40 cellular contexts compared by ENCODE assay signal in genomic region chrY:14504592-14504991, GRCh38. TPM values are rescaled to one million over a fixed set of nuclear protein-coding genes. Genes with fewer than 3 reads are reported as not detected.
"Had no signal": no experiment of that assay in that cellular context is flagged by ENCODE, and none has a peak within 500 bp of the region (broad histone marks: within the 10 kb centered on the region; RNA-seq: fewer than 3 reads in every experiment).

No MANE protein-coding gene starts in this region.

- H3K27me3 Mint-ChIP-seq: activated naive CD4-positive, alpha-beta T cell treated with anti-CD3 and anti-CD28 coated beads, Interleukin-2, amount 10 ng/mL, durations not matched to agents 7 days and 5 days; activated naive CD4-positive, alpha-beta T cell treated with anti-CD3 and anti-CD28 coated beads, Interleukin-2, amount 50 U/mL, for 24 hours; activated naive CD8-positive, alpha-beta T cell; activated naive CD8-positive, alpha-beta T cell treated with anti-CD3 and anti-CD28 coated beads for 36 hours; activated naive CD8-positive, alpha-beta T cell treated with anti-CD3 and anti-CD28 coated beads, Interleukin-2, amount 10 ng/mL, durations not matched to agents 7 days and 5 days; activated naive CD8-positive, alpha-beta T cell treated with anti-CD3 and anti-CD28 coated beads, Interleukin-2, amount 50 U/mL, for 24 hours; activated T-helper 17 cell treated with anti-CD3 and anti-CD28 coated beads, Interleukin-2, amount 50 U/mL, for 72 hours; brain; central memory CD8-positive, alpha-beta T cell had no signal

- H3K9me3 ChIP-seq: adrenal gland, ascending aorta, body of pancreas, breast epithelium had no signal

- H3K36me3 Mint-ChIP-seq: activated naive CD4-positive, alpha-beta T cell treated with anti-CD3 and anti-CD28 coated beads, Interleukin-2, amount 10 ng/mL, durations not matched to agents 7 days and 5 days; activated naive CD4-positive, alpha-beta T cell treated with anti-CD3 and anti-CD28 coated beads, Interleukin-2, amount 50 U/mL, for 24 hours; activated naive CD4-positive, alpha-beta T cell treated with anti-CD3 and anti-CD28 coated beads, Interleukin-2, amount 50 U/mL, for 72 hours; activated naive CD8-positive, alpha-beta T cell; activated naive CD8-positive, alpha-beta T cell treated with anti-CD3 and anti-CD28 coated beads for 36 hours; activated naive CD8-positive, alpha-beta T cell treated with anti-CD3 and anti-CD28 coated beads, Interleukin-2, amount 10 ng/mL, durations not matched to agents 7 days and 5 days; brain had no signal

- H3K27ac ChIP-seq: adrenal gland, ascending aorta, body of pancreas, brain microvascular endothelial cell, breast epithelium, cardiac muscle cell had no signal

- FAIRE-seq: astrocyte, bronchial epithelial cell, colon had no signal

- H3K9me3 Mint-ChIP-seq: activated naive CD4-positive, alpha-beta T cell treated with anti-CD3 and anti-CD28 coated beads for 36 hours; activated naive CD4-positive, alpha-beta T cell treated with anti-CD3 and anti-CD28 coated beads, Interleukin-2, amount 50 U/mL, for 24 hours; activated naive CD4-positive, alpha-beta T cell treated with anti-CD3 and anti-CD28 coated beads, Interleukin-2, amount 50 U/mL, for 72 hours; activated naive CD8-positive, alpha-beta T cell treated with anti-CD3 and anti-CD28 coated beads for 36 hours; activated naive CD8-positive, alpha-beta T cell treated with anti-CD3 and anti-CD28 coated beads, Interleukin-2, amount 10 ng/mL, durations not matched to agents 7 days and 5 days; activated naive CD8-positive, alpha-beta T cell treated with anti-CD3 and anti-CD28 coated beads, Interleukin-2, amount 50 U/mL, for 24 hours; activated T-cell treated with anti-CD3 and anti-CD28 coated beads, Interleukin-2, amount 50 U/mL, for 4 hours; activated T-cell treated with anti-CD3 and anti-CD28 coated beads, Interleukin-2, amount 50 U/mL, for 72 hours; activated T-helper 1 cell treated with anti-CD3 and anti-CD28 coated beads, Interleukin-12 subunit alpha, Interleukin-12 subunit beta, Interleukin-2, Interleukin-4 antibody, amounts not matched to agents 30 ng/mL and 10 ng/mL and 1 ng/mL, durations not matched to agents 14 hours and 24 hours and 36 hours; activated T-helper 17 cell treated with anti-CD3 and anti-CD28 coated beads, Interleukin-2, amount 50 U/mL, for 72 hours; activated T-helper 2 cell treated with anti-CD3 and anti-CD28 coated beads, Interferon-gamma antibody, Interleukin-2, Interleukin-4, amounts not matched to agents 10 μg/mL and 5 μg/mL and 100 μg/mL, durations not matched to agents 14 hours and 24 hours and 36 hours; brain; central memory CD8-positive, alpha-beta T cell had no signal

- H3K27me3 ChIP-seq: adrenal gland, ascending aorta, body of pancreas, brain microvascular endothelial cell, breast epithelium, cardiac muscle cell had no signal

- ATAC-seq: activated naive CD4-positive, alpha-beta T cell treated with anti-CD3 and anti-CD28 coated beads, Interleukin-2, amount 50 U/mL, for 72 hours; activated naive CD8-positive, alpha-beta T cell treated with anti-CD3 and anti-CD28 coated beads, Interleukin-2, amount 50 U/mL, for 24 hours; activated T-cell treated with anti-CD3 and anti-CD28 coated beads, Interleukin-2, amount 50 U/mL, for 4 hours; activated T-cell treated with anti-CD3 and anti-CD28 coated beads, Interleukin-2, amount 50 U/mL, for 72 hours; activated T-helper 17 cell treated with anti-CD3 and anti-CD28 coated beads, Interleukin-2, amount 50 U/mL, for 72 hours; body of pancreas had no signal

- DNase-seq: activated effector memory CD4-positive, alpha-beta T cell treated with anti-CD3 and anti-CD28 coated beads, Interleukin-2, amount 50 U/mL, for 16 hours; activated effector memory CD4-positive, alpha-beta T cell treated with Interleukin-2 at 50 U/mL for 16 hours; activated gamma-delta T cell; activated gamma-delta T cell treated with Interleukin-2 at 50 U/mL for 16 hours; activated naive CD4-positive, alpha-beta T cell; activated naive CD4-positive, alpha-beta T cell treated with anti-CD3 and anti-CD28 coated beads for 36 hours; activated naive CD4-positive, alpha-beta T cell treated with anti-CD3 and anti-CD28 coated beads, Interleukin-2, amount 10 ng/mL, durations not matched to agents 7 days and 5 days; activated naive CD4-positive, alpha-beta T cell treated with anti-CD3 and anti-CD28 coated beads, Interleukin-2, amount 50 U/mL, for 16 hours; activated naive CD4-positive, alpha-beta T cell treated with Interleukin-2 at 50 U/mL for 16 hours; activated naive CD8-positive, alpha-beta T cell treated with anti-CD3 and anti-CD28 coated beads for 36 hours; activated naive CD8-positive, alpha-beta T cell treated with anti-CD3 and anti-CD28 coated beads, Interleukin-2, amount 10 ng/mL, durations not matched to agents 7 days and 5 days; activated naive CD8-positive, alpha-beta T cell treated with anti-CD3 and anti-CD28 coated beads, Interleukin-2, amount 50 U/mL, for 24 hours; activated T-cell treated with anti-CD3 and anti-CD28 coated beads, Interleukin-2, amount 50 U/mL, for 4 hours; activated T-cell treated with anti-CD3 and anti-CD28 coated beads, Interleukin-2, amount 50 U/mL, for 48 hours; activated T-cell treated with anti-CD3 and anti-CD28 coated beads, Interleukin-2, amount 50 U/mL, for 72 hours; adrenal gland; amniotic stem cell; anterior cingulate cortex; aorta; body of pancreas; brain microvascular endothelial cell; caudate nucleus; central memory CD4-positive, alpha-beta T cell; cerebellar nuclear complex had no signal

- H3K36me3 ChIP-seq: adrenal gland, ascending aorta, brain microvascular endothelial cell, breast epithelium, cardiac muscle cell had no signal

- H3K27ac Mint-ChIP-seq: activated naive CD4-positive, alpha-beta T cell treated with anti-CD3 and anti-CD28 coated beads for 36 hours; activated naive CD4-positive, alpha-beta T cell treated with anti-CD3 and anti-CD28 coated beads, Interleukin-2, amount 10 ng/mL, durations not matched to agents 7 days and 5 days; activated naive CD4-positive, alpha-beta T cell treated with anti-CD3 and anti-CD28 coated beads, Interleukin-2, amount 50 U/mL, for 24 hours; activated naive CD4-positive, alpha-beta T cell treated with anti-CD3 and anti-CD28 coated beads, Interleukin-2, amount 50 U/mL, for 72 hours; activated naive CD8-positive, alpha-beta T cell; activated naive CD8-positive, alpha-beta T cell treated with anti-CD3 and anti-CD28 coated beads for 36 hours; activated naive CD8-positive, alpha-beta T cell treated with anti-CD3 and anti-CD28 coated beads, Interleukin-2, amount 10 ng/mL, durations not matched to agents 7 days and 5 days; activated naive CD8-positive, alpha-beta T cell treated with anti-CD3 and anti-CD28 coated beads, Interleukin-2, amount 50 U/mL, for 24 hours; activated T-cell treated with anti-CD3 and anti-CD28 coated beads, Interleukin-2, amount 50 U/mL, for 72 hours; activated T-helper 1 cell treated with anti-CD3 and anti-CD28 coated beads, Interleukin-12 subunit alpha, Interleukin-12 subunit beta, Interleukin-2, Interleukin-4 antibody, amounts not matched to agents 30 ng/mL and 10 ng/mL and 1 ng/mL, durations not matched to agents 14 hours and 24 hours and 36 hours; activated T-helper 17 cell treated with anti-CD3 and anti-CD28 coated beads, Interleukin-2, amount 50 U/mL, for 72 hours; activated T-helper 2 cell treated with anti-CD3 and anti-CD28 coated beads, Interferon-gamma antibody, Interleukin-2, Interleukin-4, amounts not matched to agents 10 μg/mL and 5 μg/mL and 100 μg/mL, durations not matched to agents 14 hours and 24 hours and 36 hours; brain had no signal

- H3K4me3 ChIP-seq: adrenal gland, ascending aorta, body of pancreas, breast epithelium, cardiac muscle cell had no signal

- H3K4me1 ChIP-seq: adrenal gland, ascending aorta, body of pancreas, breast epithelium had no signal

- H3K4me3 Mint-ChIP-seq: activated naive CD4-positive, alpha-beta T cell treated with anti-CD3 and anti-CD28 coated beads for 36 hours; activated naive CD4-positive, alpha-beta T cell treated with anti-CD3 and anti-CD28 coated beads, Interleukin-2, amount 10 ng/mL, durations not matched to agents 7 days and 5 days; activated naive CD4-positive, alpha-beta T cell treated with anti-CD3 and anti-CD28 coated beads, Interleukin-2, amount 50 U/mL, for 24 hours; activated naive CD8-positive, alpha-beta T cell; activated naive CD8-positive, alpha-beta T cell treated with anti-CD3 and anti-CD28 coated beads for 36 hours; activated naive CD8-positive, alpha-beta T cell treated with anti-CD3 and anti-CD28 coated beads, Interleukin-2, amount 10 ng/mL, durations not matched to agents 7 days and 5 days; activated naive CD8-positive, alpha-beta T cell treated with anti-CD3 and anti-CD28 coated beads, Interleukin-2, amount 50 U/mL, for 24 hours; activated T-cell treated with anti-CD3 and anti-CD28 coated beads, Interleukin-2, amount 50 U/mL, for 4 hours; activated T-cell treated with anti-CD3 and anti-CD28 coated beads, Interleukin-2, amount 50 U/mL, for 72 hours; activated T-helper 1 cell treated with anti-CD3 and anti-CD28 coated beads, Interleukin-12 subunit alpha, Interleukin-12 subunit beta, Interleukin-2, Interleukin-4 antibody, amounts not matched to agents 30 ng/mL and 10 ng/mL and 1 ng/mL, durations not matched to agents 14 hours and 24 hours and 36 hours; activated T-helper 17 cell treated with anti-CD3 and anti-CD28 coated beads, Interleukin-2, amount 50 U/mL, for 72 hours; brain; central memory CD8-positive, alpha-beta T cell had no signal

- H3K4me1 Mint-ChIP-seq: activated naive CD4-positive, alpha-beta T cell treated with anti-CD3 and anti-CD28 coated beads, Interleukin-2, amount 10 ng/mL, durations not matched to agents 7 days and 5 days; activated naive CD4-positive, alpha-beta T cell treated with anti-CD3 and anti-CD28 coated beads, Interleukin-2, amount 50 U/mL, for 24 hours; activated naive CD8-positive, alpha-beta T cell treated with anti-CD3 and anti-CD28 coated beads for 36 hours; activated naive CD8-positive, alpha-beta T cell treated with anti-CD3 and anti-CD28 coated beads, Interleukin-2, amount 10 ng/mL, durations not matched to agents 7 days and 5 days; activated naive CD8-positive, alpha-beta T cell treated with anti-CD3 and anti-CD28 coated beads, Interleukin-2, amount 50 U/mL, for 24 hours; activated T-helper 17 cell treated with anti-CD3 and anti-CD28 coated beads, Interleukin-2, amount 50 U/mL, for 72 hours; brain; central memory CD8-positive, alpha-beta T cell had no signal

RNA-seq across cellular contexts. Expression of gene NLGN4Y, which starts 19.7 kb away (rescaled TPM):
- total RNA-seq: aorta, ascending aorta, body of pancreas, cardiac septum, chondrocyte had no signal
- polyA plus RNA-seq: cardiac muscle cell had no signal
